Comparison of ENCODE assay signal across 23 cellular contexts in the genomic region with DNA sequence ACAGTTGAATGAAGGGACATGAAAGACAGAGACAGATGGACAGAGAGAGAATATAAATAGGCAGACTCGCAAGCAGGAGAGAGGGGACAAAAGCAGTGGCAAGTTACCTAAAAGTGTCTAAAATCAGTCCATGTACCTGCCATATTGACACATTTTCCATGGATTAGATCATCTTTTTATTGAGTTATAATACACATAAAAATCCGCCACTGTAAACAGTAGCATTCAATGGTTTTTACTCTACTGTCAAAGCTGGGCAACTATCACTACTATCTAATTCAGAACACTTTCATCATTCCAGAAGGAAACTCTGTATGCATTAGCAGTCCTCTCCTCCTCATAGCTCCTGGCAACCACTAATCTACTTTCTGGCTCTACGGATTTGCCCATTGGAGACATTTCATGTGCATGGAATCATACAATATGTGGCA. TPM values are rescaled to one million over a fixed set of nuclear protein-coding genes. Genes with fewer than 3 reads are reported as not detected.
DNase-seq lines count a peak whose midpoint lies in the region; ATAC-seq and TF ChIP-seq lines count a peak whose summit lies in the region.
"Had no signal": no experiment of that assay in that cellular context is flagged by ENCODE, and none has a peak within 500 bp of the region (broad histone marks: within the 10 kb centered on the region; RNA-seq: fewer than 3 reads in every experiment).

No MANE protein-coding gene starts in this region.

- H3K4me3 Mint-ChIP-seq in activated CD8-positive, alpha-beta memory T cell treated with anti-CD3 and anti-CD28 coated beads, Interleukin-2, amount 10 ng/mL, durations not matched to agents 7 days and 5 days, result no peak overlapping the region
- H3K4me3 Mint-ChIP-seq in T-helper 17 cell, result no peak overlapping the region
- H3K4me3 Mint-ChIP-seq in central memory CD8-positive, alpha-beta T cell, result no peak overlapping the region
- H3K4me3 Mint-ChIP-seq in GM23338, result no peak overlapping the region

- H3K9me2 ChIP-seq in GM23338 (ENCODE audit: insufficient read depth), result no peaks in the 10 kb centered on the region

- WGBS in neuronal stem cell (ENCODE audit: extremely low coverage in 2 of 2, insufficient read length in 2 of 2, insufficient replicate concordance in 1 of 2), 2 donors, result no CpG with 5 or more reads among the region's 3 CpGs

- no peak overlapping the region for H3K4me2 ChIP-seq in neuronal stem cell (ENCODE audit: insufficient read depth, low read length, poor library complexity, severe bottlenecking)
- no peak overlapping the region for H3K4me2 ChIP-seq in GM23338
- H3K4me2 ChIP-seq: A549, KMS-11 had no signal

- H4K91ac ChIP-seq in neuronal stem cell (ENCODE audit: low read depth, low read length, poor library complexity), result no peak overlapping the region

- H3K36me3 Mint-ChIP-seq in activated CD8-positive, alpha-beta memory T cell treated with anti-CD3 and anti-CD28 coated beads, Interleukin-2, amount 10 ng/mL, durations not matched to agents 7 days and 5 days, result peaks cover 32% of the 10 kb centered on the region
- H3K36me3 Mint-ChIP-seq in T-helper 17 cell (ENCODE audit: low read depth) (no peaks in the 10 kb centered on the region), GM23338 (ENCODE audit: low read depth) (peaks cover 17% of the 10 kb centered on the region)
- H3K36me3 Mint-ChIP-seq in central memory CD8-positive, alpha-beta T cell (ENCODE audit: insufficient read depth), result peaks cover 10% of the 10 kb centered on the region

- H2BK5ac ChIP-seq in neuronal stem cell (ENCODE audit: low read length), result no peak overlapping the region

- no peak overlapping the region for H4K8ac ChIP-seq in neuronal stem cell (ENCODE audit: low read depth, low read length)

- no peak overlapping the region for H3K23ac ChIP-seq in neuronal stem cell (ENCODE audit: low read depth, low read length, poor library complexity)

- H3K36me3 ChIP-seq in neuronal stem cell (replicated peaks in 1 of 2; ENCODE audit: control insufficient read depth in 2 of 2, insufficient read depth in 2 of 2, low read length in 2 of 2) (no peaks in the 10 kb centered on the region), GM23338 (ENCODE audit: insufficient read depth) (no peaks in the 10 kb centered on the region)
- H3K36me3 ChIP-seq: BE2C, HAP-1 had no signal

- H3K4me1 ChIP-seq in neuronal stem cell (ENCODE audit: control insufficient read depth in 2 of 2, insufficient read depth in 1 of 2, low read depth in 1 of 2, low read length in 2 of 2) (no peaks in the 10 kb centered on the region), GM23338 (ENCODE audit: insufficient read depth) (peaks cover 23% of the 10 kb centered on the region)
- H3K4me1 ChIP-seq: A549, BE2C, HAP-1 had no signal

- no peaks in the 10 kb centered on the region for H3K79me1 ChIP-seq in neuronal stem cell (ENCODE audit: low read depth, low read length)

- H3K9me3 Mint-ChIP-seq in activated CD8-positive, alpha-beta memory T cell treated with anti-CD3 and anti-CD28 coated beads, Interleukin-2, amount 10 ng/mL, durations not matched to agents 7 days and 5 days (ENCODE audit: low read depth), result peaks cover 6% of the 10 kb centered on the region
- peaks cover 6% of the 10 kb centered on the region for H3K9me3 Mint-ChIP-seq in central memory CD8-positive, alpha-beta T cell
- peaks cover 12% of the 10 kb centered on the region for H3K9me3 Mint-ChIP-seq in GM23338

- CTCF ChIA-PET in activated CD8-positive, alpha-beta memory T cell treated with anti-CD3 and anti-CD28 coated beads, Interleukin-2, amount 10 ng/mL, durations not matched to agents 7 days and 5 days (lab: Charles Lee), result interaction anchor here (1.2 to 1.6 kb wide), 2 partner anchors 10 to 18 kb away, joined by 3 to 6 read pairs; a partner anchor contains a TSS

- H2BK15ac ChIP-seq in neuronal stem cell (ENCODE audit: low read length), result no peak overlapping the region

- H3K4me3 ChIP-seq in neuronal stem cell (ENCODE audit: low read length in 2 of 2), result no peak overlapping the region
- H3K4me3 ChIP-seq in GM23338, result no peak overlapping the region
- H3K4me3 ChIP-seq: A549, GM23248, HAP-1 had no signal

- H3F3A ChIP-seq in GM23338 (replicated peaks; ENCODE audit: low read depth), result no peaks in the 10 kb centered on the region

- no peak for DNase-seq in activated CD8-positive, alpha-beta memory T cell treated with anti-CD3 and anti-CD28 coated beads, Interleukin-2, amount 10 ng/mL, durations not matched to agents 7 days and 5 days
- DNase-seq in activated CD8-positive, alpha-beta memory T cell treated with anti-CD3 and anti-CD28 coated beads for 24 hours, result no peak
- DNase-seq in T-helper 17 cell, result no peak
- DNase-seq in central memory CD8-positive, alpha-beta T cell (ENCODE audit: low spot score in 2 of 2), result no peak
- DNase-seq in neuronal stem cell (ENCODE audit: low spot score), result no peak
- DNase-seq in KG1 (lab: John Stamatoyannopoulos, UW), result no peak
- DNase-seq in GM23338 (ENCODE audit: low spot score), result no peak
- DNase-seq: BE2C, DMS79, GM23248, NCI-H1105 treated with DMSO at 0.1 percent for 48 hours, NCI-H2029 treated with DMSO at 0.1 percent for 48 hours, NCI-H226, NCI-H510A treated with DMSO at 0.1 percent for 48 hours, NCI-H748 treated with DMSO at 0.1 percent for 48 hours, SHP77 treated with DMSO at 0.1 percent for 48 hours had no signal

- H3K27me3 ChIP-seq in neuronal stem cell (ENCODE audit: control insufficient read depth in 3 of 3, insufficient read depth in 3 of 3, low read depth in 1 of 3, low read length in 3 of 3) (no peaks in the 10 kb centered on the region), GM23338 (ENCODE audit: insufficient read depth) (no peaks in the 10 kb centered on the region)
- H3K27me3 ChIP-seq: BE2C had no signal

- H3K9me3 ChIP-seq in T-helper 17 cell (ENCODE audit: control insufficient read depth, low read length, poor library complexity, severe bottlenecking), result no peaks in the 10 kb centered on the region
- peaks cover 0 to 16% of the 10 kb centered on the region in 2 donors for H3K9me3 ChIP-seq in neuronal stem cell (replicated peaks in 1 of 2; ENCODE audit: control insufficient read depth in 2 of 2, insufficient read depth in 1 of 2, low read depth in 1 of 2, low read length in 2 of 2)
- H3K9me3 ChIP-seq: A549, BE2C had no signal

- no peak overlapping the region for H2BK12ac ChIP-seq in neuronal stem cell (ENCODE audit: low read length)

- H3K79me2 ChIP-seq in GM23338 (replicated peaks; ENCODE audit: insufficient read depth), result no peaks in the 10 kb centered on the region

- no peak overlapping the region for H3K18ac ChIP-seq in neuronal stem cell (ENCODE audit: low read length)

- H3K14ac ChIP-seq in neuronal stem cell (ENCODE audit: low read length), result no peak overlapping the region

- no peak for TF ChIP-seq CTCF in GM23338 (conservative IDR thresholded peaks at IDR 0.05; ENCODE audit: low read depth in 2 of 2)

- peak overlapping the region; percentile 90 for H3K27ac Mint-ChIP-seq in activated CD8-positive, alpha-beta memory T cell treated with anti-CD3 and anti-CD28 coated beads, Interleukin-2, amount 10 ng/mL, durations not matched to agents 7 days and 5 days
- H3K27ac Mint-ChIP-seq in T-helper 17 cell, result peak overlapping the region; percentile 2
- peak overlapping the region; percentile 91 for H3K27ac Mint-ChIP-seq in central memory CD8-positive, alpha-beta T cell (ENCODE audit: low read depth)
- no peak overlapping the region for H3K27ac Mint-ChIP-seq in GM23338

- no peak overlapping the region for H2AK5ac ChIP-seq in neuronal stem cell (ENCODE audit: low read depth, low read length)

- ATAC-seq in activated CD8-positive, alpha-beta memory T cell treated with anti-CD3 and anti-CD28 coated beads, Interleukin-2, amount 10 ng/mL, durations not matched to agents 7 days and 5 days, result no peak
- ATAC-seq in T-helper 17 cell (no peak), GM23338 (no peak), HG02588 (IDR thresholded peaks at IDR 0.05; ENCODE audit: unreplicated experiment) (no peak)
- no peak for ATAC-seq in central memory CD8-positive, alpha-beta T cell (replicated peaks; ENCODE audit: extremely low read depth, poor library complexity, severe bottlenecking)

- H4K20me1 ChIP-seq in GM23338 (replicated peaks; ENCODE audit: insufficient read depth), result no peaks in the 10 kb centered on the region

- H2AFZ ChIP-seq in neuronal stem cell (ENCODE audit: low read length) (peak overlapping the region; percentile 58), GM23338 (no peak overlapping the region)
- H2AFZ ChIP-seq: GM23248 had no signal

- H3K27me3 Mint-ChIP-seq in activated CD8-positive, alpha-beta memory T cell treated with anti-CD3 and anti-CD28 coated beads, Interleukin-2, amount 10 ng/mL, durations not matched to agents 7 days and 5 days, result no peaks in the 10 kb centered on the region
- no peaks in the 10 kb centered on the region for H3K27me3 Mint-ChIP-seq in T-helper 17 cell
- H3K27me3 Mint-ChIP-seq in central memory CD8-positive, alpha-beta T cell, result no peaks in the 10 kb centered on the region
- no peaks in the 10 kb centered on the region for H3K27me3 Mint-ChIP-seq in GM23338 (ENCODE audit: insufficient read depth, low read depth, poor library complexity)

- no peak overlapping the region for H3K27ac ChIP-seq in neuronal stem cell (replicated peaks; ENCODE audit: low read length)
- H3K27ac ChIP-seq in GM23338 (ENCODE audit: low read depth), result no peak overlapping the region
- H3K27ac ChIP-seq: A549, GM23248, HL-60, KMS-11, RWPE1 had no signal

- no peak overlapping the region for H3K9ac ChIP-seq in neuronal stem cell (ENCODE audit: low read depth, low read length, poor library complexity)
- H3K9ac ChIP-seq: GM23248, KMS-11 had no signal

- H3K4ac ChIP-seq in neuronal stem cell (ENCODE audit: low read length), result no peak overlapping the region

- peaks cover 30% of the 10 kb centered on the region for H3K4me1 Mint-ChIP-seq in activated CD8-positive, alpha-beta memory T cell treated with anti-CD3 and anti-CD28 coated beads, Interleukin-2, amount 10 ng/mL, durations not matched to agents 7 days and 5 days
- H3K4me1 Mint-ChIP-seq in T-helper 17 cell (no peaks in the 10 kb centered on the region), GM23338 (peaks cover 10% of the 10 kb centered on the region)
- peaks cover 25% of the 10 kb centered on the region for H3K4me1 Mint-ChIP-seq in central memory CD8-positive, alpha-beta T cell

- H2BK120ac ChIP-seq in neuronal stem cell (ENCODE audit: low read depth, low read length), result no peak overlapping the region

RNA-seq across cellular contexts. Expression of a gene that starts 10.1 kb away (rescaled TPM):
- not detected for total RNA-seq in activated CD8-positive, alpha-beta memory T cell treated with anti-CD3 and anti-CD28 coated beads, Interleukin-2, amount 10 ng/mL, durations not matched to agents 7 days and 5 days
- 1 to 10 TPM; 1.6 to 3.7 TPM for total RNA-seq in T-helper 17 cell
- polyA plus RNA-seq in neuronal stem cell (2013, experiment 1 of 2), result 4.6 TPM
- 6.1 TPM for polyA plus RNA-seq in neuronal stem cell (2013, experiment 2 of 2)
- 0.08 TPM in 1 of 2 replicates, not detected in the other for total RNA-seq in GM23338 (2014; rRNA removed; shearing (Covaris generic))
- 2.9 and 3.7 TPM in 2 replicates for polyA plus RNA-seq in GM23338 (2016; fragmentation: Nextera tagmentation; extraction: Ambion mirVana)
- total RNA-seq: GM23248, HT-29 had no signal

RNA-seq across cellular contexts. Expression of a gene that starts 10.1 kb away (rescaled TPM):
- total RNA-seq in activated CD8-positive, alpha-beta memory T cell treated with anti-CD3 and anti-CD28 coated beads, Interleukin-2, amount 10 ng/mL, durations not matched to agents 7 days and 5 days, result 1 to 10 TPM; 4.1 to 5.9 TPM
- total RNA-seq in T-helper 17 cell, result 1 to 10 TPM; 3.8 to 4.2 TPM
- 4.9 TPM for polyA plus RNA-seq in neuronal stem cell (2013, experiment 1 of 2)
- polyA plus RNA-seq in neuronal stem cell (2013, experiment 2 of 2), result 5.1 TPM
- 8.3 and 12.2 TPM in 2 replicates for total RNA-seq in GM23338 (2014; rRNA removed; shearing (Covaris generic))
- polyA plus RNA-seq in GM23338 (2016; fragmentation: Nextera tagmentation; extraction: Ambion mirVana), result 6.6 and 8.7 TPM in 2 replicates

RNA-seq across cellular contexts. Expression of a gene that starts 49.5 kb away (rescaled TPM):
- 10 to 100 TPM; 10.2 to 11.5 TPM for total RNA-seq in activated CD8-positive, alpha-beta memory T cell treated with anti-CD3 and anti-CD28 coated beads, Interleukin-2, amount 10 ng/mL, durations not matched to agents 7 days and 5 days
- under 1 TPM; 0.37 to 0.60 TPM for total RNA-seq in T-helper 17 cell
- 65.2 TPM for polyA plus RNA-seq in neuronal stem cell (2013, experiment 1 of 2)
- 66.6 TPM for polyA plus RNA-seq in neuronal stem cell (2013, experiment 2 of 2)
- total RNA-seq in GM23338 (2014; rRNA removed; shearing (Covaris generic)), result 46.5 and 50.5 TPM in 2 replicates
- polyA plus RNA-seq in GM23338 (2016; fragmentation: Nextera tagmentation; extraction: Ambion mirVana), result 36.9 and 37.5 TPM in 2 replicates

Comparison
In these comparisons a context has a peak if more than half of its experiments do, and no peak if none do; other contexts are left out.
1. RNA of a gene that starts 49.5 kb away (total RNA-seq): 46.5 to 50.5 TPM in GM23338 and 10.2 to 11.5 TPM in activated CD8-positive, alpha-beta memory T cell treated with anti-CD3 and anti-CD28 coated beads, Interleukin-2, amount 10 ng/mL, durations not matched to agents 7 days and 5 days; 0.37 to 0.60 TPM in T-helper 17 cell; every median in the first group is over 4 times any median in the second.